ENCODE assay signal across 8 cellular contexts in genomic region chr5:176537608-176538504, GRCh38. TPM values are rescaled to one million over a fixed set of nuclear protein-coding genes. Genes with fewer than 3 reads are reported as not detected.
DNase-seq lines count a peak whose midpoint lies in the region; ATAC-seq and TF ChIP-seq lines count a peak whose summit lies in the region.

No MANE protein-coding gene starts in this region.

- no peaks in the 10 kb centered on the region for H3K9me3 ChIP-seq in PC-9 (ENCODE audit: insufficient read depth, low read depth)

- no peaks in the 10 kb centered on the region for H3K27me3 Mint-ChIP-seq in activated T-cell treated with anti-CD3 and anti-CD28 coated beads, Interleukin-2, amount 50 U/mL, for 4 hours (ENCODE audit: low read depth)

- intact Hi-C loops in PC-9 (cut with micrococcal nuclease; ENCODE audit: unreplicated experiment): loop anchor here (1.0 to 10.0 kb wide), 6 partner anchors 91 to 467 kb away; partner anchors contain the start of genes CLTB, HIGD2A, NOP16 and TSPAN17

- DNase-seq in DMS153 (lab: John Stamatoyannopoulos, UW): peak; percentile 95
- DNase-seq in KBM-7: peak; percentile 99
- peak; percentile 98 to 99 for DNase-seq in PC-9
- DNase-seq in activated T-cell treated with anti-CD3 and anti-CD28 coated beads, Interleukin-2, amount 50 U/mL, for 4 hours: peak; percentile 95
- DNase-seq in erythroblast (lab: John Stamatoyannopoulos, UW): peak; percentile 99 to 100
- peak; percentile 100 for DNase-seq in mucosa of gallbladder (ENCODE audit: low spot score)
- DNase-seq in stimulated activated CD8-positive, alpha-beta memory T cell treated with anti-CD3 and anti-CD28 coated beads, Interleukin-4, amount 100 ng/mL, for 4 hours (ENCODE audit: low read depth in 2 of 2, low spot score in 1 of 2): peak; percentile 92 to 94

- H2AFZ ChIP-seq in PC-9: peak overlapping the region; percentile 99

- H3K4me2 ChIP-seq in PC-9: peak overlapping the region; percentile 91

- peak; percentile 16 for TF ChIP-seq POLR2A in erythroblast (IDR thresholded peaks at IDR 0.05; ENCODE audit: low read length)

- BruUV-seq in PC-9 (replicated peaks; lab: Mats Ljungman, UMichigan): TSS peak; percentile 79

- H3K27me3 ChIP-seq in PC-9 (ENCODE audit: insufficient read depth, low read depth): no peaks in the 10 kb centered on the region

- peaks cover 69% of the 10 kb centered on the region for H3K4me1 Mint-ChIP-seq in activated T-cell treated with anti-CD3 and anti-CD28 coated beads, Interleukin-2, amount 50 U/mL, for 4 hours (ENCODE audit: low read depth)

- H3K27ac ChIP-seq in PC-9: peak overlapping the region; percentile 79

- peak; percentile 69 for ATAC-seq in GM21723 (IDR thresholded peaks at IDR 0.05; ENCODE audit: unreplicated experiment)
- peak; percentile 77 to 80 for ATAC-seq in activated T-cell treated with anti-CD3 and anti-CD28 coated beads, Interleukin-2, amount 50 U/mL, for 4 hours

- peaks cover 39% of the 10 kb centered on the region for H3K79me2 ChIP-seq in PC-9 (ENCODE audit: low read depth)

- CTCF ChIA-PET in PC-9 (lab: Charles Lee): interaction anchor here (0.6 to 1.2 kb wide), 4 partner anchors 122 to 833 kb away, joined by 3 to 8 read pairs (median 3); no protein-coding TSS in a partner anchor

- peak overlapping the region; percentile 99 for H3K4me3 ChIP-seq in PC-9

- H3K4me3 Mint-ChIP-seq in activated T-cell treated with anti-CD3 and anti-CD28 coated beads, Interleukin-2, amount 50 U/mL, for 4 hours: peak overlapping the region; percentile 97

- peaks cover 33% of the 10 kb centered on the region for H3K4me1 ChIP-seq in PC-9 (replicated peaks; ENCODE audit: insufficient read depth)

- H3K36me3 Mint-ChIP-seq in activated T-cell treated with anti-CD3 and anti-CD28 coated beads, Interleukin-2, amount 50 U/mL, for 4 hours (ENCODE audit: insufficient read depth): no peaks in the 10 kb centered on the region

- no peaks in the 10 kb centered on the region for H3K9me3 Mint-ChIP-seq in activated T-cell treated with anti-CD3 and anti-CD28 coated beads, Interleukin-2, amount 50 U/mL, for 4 hours

- no peaks in the 10 kb centered on the region for H3K36me3 ChIP-seq in PC-9 (ENCODE audit: low read depth)

- H3K9me2 ChIP-seq in PC-9 (ENCODE audit: insufficient read depth): no peaks in the 10 kb centered on the region

- no peak for TF ChIP-seq CTCF in PC-9 (conservative IDR thresholded peaks at IDR 0.05)

- POLR2A ChIA-PET in PC-9 (lab: Charles Lee; ENCODE audit: unreplicated experiment): interaction anchor here (0.6 to 1.1 kb wide), 8 partner anchors 47 to 992 kb away, joined by 3 to 16 read pairs (median 4); no protein-coding TSS in a partner anchor

- H4K20me1 ChIP-seq in PC-9 (ENCODE audit: insufficient read depth): peaks cover 27% of the 10 kb centered on the region

- peaks cover 29% of the 10 kb centered on the region for H3F3A ChIP-seq in PC-9 (ENCODE audit: insufficient read depth, low read depth)

- in situ Hi-C loops in KBM-7 (cut with MboI; ENCODE audit: low pct_unique_long_range_greater_than_20kb, low sequenced_read_pairs): no loop called here

RNA-seq across cellular contexts. Expression of gene RNF44, which starts 0.7 kb away (rescaled TPM):
- total RNA-seq in PC-9 (2021) (87.4 and 94.2 TPM in 2 replicates), mucosa of gallbladder (74.9 TPM)
- 10 to 100 TPM; 55.0 to 58.5 (median 58.4) TPM for total RNA-seq in activated T-cell treated with anti-CD3 and anti-CD28 coated beads, Interleukin-2, amount 50 U/mL, for 4 hours

RNA-seq across cellular contexts. Expression of gene CDHR2, which starts 11.3 kb away (rescaled TPM):
- total RNA-seq in PC-9 (2021) (not detected in 2 replicates), mucosa of gallbladder (65.7 TPM)
- under 1 TPM; 0.29 to 0.43 (median 0.33) TPM for total RNA-seq in activated T-cell treated with anti-CD3 and anti-CD28 coated beads, Interleukin-2, amount 50 U/mL, for 4 hours

Comparison
In these comparisons a context has a peak if more than half of its experiments do, and no peak if none do; other contexts are left out.
1. Peak in every context shown above with its lines: DNase-seq, ATAC-seq, H3K4me3 ChIP-seq and H3K27ac ChIP-seq.
2. RNA of gene CDHR2, which starts 11.3 kb away (total RNA-seq): 65.7 TPM in mucosa of gallbladder (single experiment); 0.29 to 0.43 TPM in activated T-cell treated with anti-CD3 and anti-CD28 coated beads, Interleukin-2, amount 50 U/mL, for 4 hours and not detected in PC-9; every median in the first group is over 10 times any median in the second.